Comparison of ENCODE assay signal across 19 cellular contexts in the genomic region with DNA sequence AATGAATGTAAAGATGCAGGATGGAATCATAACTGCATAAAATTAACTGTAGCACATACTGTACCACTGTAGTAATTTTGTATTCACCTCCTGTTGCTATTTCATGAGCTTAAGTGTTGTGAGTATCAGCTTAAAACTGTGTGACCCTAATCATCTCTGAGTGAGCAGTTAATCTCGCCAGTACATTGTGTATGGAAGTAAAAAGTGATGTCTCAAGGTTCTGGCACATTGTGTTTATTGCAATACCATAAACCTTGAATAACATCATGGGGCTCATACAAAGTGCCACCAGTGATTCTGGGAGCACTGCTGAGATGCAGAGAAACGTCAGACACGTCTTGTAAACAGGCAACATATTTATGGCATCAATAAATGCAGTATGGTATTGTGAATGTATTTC.
DNase-seq lines count a peak whose midpoint lies in the region; ATAC-seq and TF ChIP-seq lines count a peak whose summit lies in the region.
"Had no signal": no experiment of that assay in that cellular context is flagged by ENCODE, and none has a peak within 500 bp of the region (broad histone marks: within the 10 kb centered on the region; RNA-seq: fewer than 3 reads in every experiment).

No MANE protein-coding gene starts in this region.

- 0 out of 2 replicates have a peak overlapping the region, but pooled peaks have one; percentile 32 for H3K14ac ChIP-seq in IMR-90 (replicated peaks; ENCODE audit: low read depth, low read length)

- no peak for TF ChIP-seq POLR2A in IMR-90 (IDR thresholded peaks at IDR 0.05; ENCODE audit: low read depth, low read length)

- WGBS in IMR-90 (ENCODE audit: extremely low coverage in 2 of 2, insufficient read length in 1 of 2), 2 experiments: no CpG with 5 or more reads among the region's 3 CpGs
- WGBS in hepatocyte (ENCODE audit: low lambda C conversion rate, missing lambda C conversion rate): 66% methylated on average over 3 of the region's 3 CpGs
- WGBS in smooth muscle cell (ENCODE audit: low lambda C conversion rate): 70% methylated on average over 3 of the region's 3 CpGs

- no peak overlapping the region for H3K27ac Mint-ChIP-seq in T-cell
- H3K27ac Mint-ChIP-seq: CD4-positive, alpha-beta T cell; H9; IgD-negative memory B cell had no signal

- H4K91ac ChIP-seq in IMR-90 (ENCODE audit: insufficient read depth, low read depth, low read length): no peak overlapping the region

- H3K9me3 ChIP-seq in IMR-90 (ENCODE audit: control insufficient read depth, insufficient read depth, low read length) (no peaks in the 10 kb centered on the region), hepatocyte (ENCODE audit: low read depth) (no peaks in the 10 kb centered on the region), smooth muscle cell (replicated peaks; ENCODE audit: low read depth) (no peaks in the 10 kb centered on the region)
- H3K9me3 ChIP-seq: BE2C had no signal

- H4K5ac ChIP-seq in IMR-90 (ENCODE audit: low read depth, low read length): no peak overlapping the region

- H3K27ac ChIP-seq in IMR-90 (ENCODE audit: insufficient read depth, low read length): no peak overlapping the region
- peak overlapping the region; percentile 33 for H3K27ac ChIP-seq in hepatocyte
- no peak overlapping the region for H3K27ac ChIP-seq in smooth muscle cell (ENCODE audit: low read depth)
- H3K27ac ChIP-seq: C4-2B had no signal

- peak overlapping the region; percentile 69; the same call in 1 of the 2 replicates for H2AK5ac ChIP-seq in IMR-90 (ENCODE audit: low read depth, low read length)

- peaks cover 2% of the 10 kb centered on the region for H3K9me1 ChIP-seq in IMR-90 (ENCODE audit: insufficient read depth, low read length)

- no peak overlapping the region for H2AFZ ChIP-seq in IMR-90 (replicated peaks; ENCODE audit: low read length, poor library complexity)
- H2AFZ ChIP-seq in hepatocyte: no peak overlapping the region
- peak overlapping the region; percentile 89 for H2AFZ ChIP-seq in smooth muscle cell (ENCODE audit: low read depth)

- H3K36me3 Mint-ChIP-seq in T-cell: no peaks in the 10 kb centered on the region
- H3K36me3 Mint-ChIP-seq: IgD-negative memory B cell had no signal

- TF ChIP-seq CTCF in IMR-90 (conservative IDR thresholded peaks at IDR 0.05; ENCODE audit: low read depth, low read length): no peak
- no peak for TF ChIP-seq CTCF in hepatocyte (IDR thresholded peaks at IDR 0.05; ENCODE audit: poor library complexity)
- no peak for TF ChIP-seq CTCF in smooth muscle cell (IDR thresholded peaks at IDR 0.05; ENCODE audit: borderline replicate concordance, insufficient read depth, poor library complexity, severe bottlenecking)

- CTCF ChIA-PET in IMR-90 (lab: Yijun Ruan, JAX) (no interaction called here), T-cell (lab: Charles Lee) (interaction anchor here in 1 of 2 donors (0.6 kb wide), 1 partner anchor 37 kb away, joined by 3 read pairs; no protein-coding TSS in a partner anchor)

- H3K4me3 Mint-ChIP-seq in T-cell: no peak overlapping the region
- H3K4me3 Mint-ChIP-seq: CD4-positive, alpha-beta T cell; H9; IgD-negative memory B cell had no signal

- no peak overlapping the region for H3K18ac ChIP-seq in IMR-90 (ENCODE audit: low read depth, low read length)

- H2BK120ac ChIP-seq in IMR-90 (ENCODE audit: low read depth, low read length): peak overlapping the region; percentile 47; the same call in 1 of the 2 replicates

- H3K27me3 ChIP-seq in IMR-90 (ENCODE audit: control insufficient read depth, insufficient read depth, low read length): no peaks in the 10 kb centered on the region
- H3K27me3 ChIP-seq in hepatocyte: no peaks in the 10 kb centered on the region
- H3K27me3 ChIP-seq in smooth muscle cell (ENCODE audit: low read depth): no peaks in the 10 kb centered on the region
- H3K27me3 ChIP-seq: BE2C had no signal

- H3K9me2 ChIP-seq in hepatocyte (replicated peaks; ENCODE audit: insufficient read depth): no peaks in the 10 kb centered on the region

- no TSS peak for BruUV-seq in IMR-90 (replicated peaks; lab: Mats Ljungman, UMichigan)

- no peaks in the 10 kb centered on the region for H3K4me1 Mint-ChIP-seq in T-cell

- POLR2A ChIA-PET in IMR-90 (lab: Charles Lee; ENCODE audit: unreplicated experiment) (no interaction called here), T-cell (lab: Charles Lee) (no interaction called here)

- H2BK5ac ChIP-seq in IMR-90 (ENCODE audit: low read depth, low read length, poor library complexity, severe bottlenecking): no peak overlapping the region

- H3K4me1 ChIP-seq in IMR-90 (ENCODE audit: control insufficient read depth, insufficient read depth, low read length) (peaks cover 9% of the 10 kb centered on the region), hepatocyte (ENCODE audit: insufficient read depth) (no peaks in the 10 kb centered on the region), smooth muscle cell (ENCODE audit: low read depth) (peaks cover 7% of the 10 kb centered on the region)
- H3K4me1 ChIP-seq: BE2C had no signal

- no peaks in the 10 kb centered on the region for H3K36me3 ChIP-seq in IMR-90 (ENCODE audit: control insufficient read depth, insufficient read depth, low read length)
- no peaks in the 10 kb centered on the region for H3K36me3 ChIP-seq in hepatocyte (replicated peaks; ENCODE audit: insufficient read depth, low read depth)
- H3K36me3 ChIP-seq in smooth muscle cell (ENCODE audit: low read depth): no peaks in the 10 kb centered on the region
- H3K36me3 ChIP-seq: BE2C had no signal

- peak overlapping the region; percentile 34; the same call in 1 of the 2 replicates for H2BK20ac ChIP-seq in IMR-90 (ENCODE audit: low read depth, low read length)

- no peaks in the 10 kb centered on the region for H3F3A ChIP-seq in smooth muscle cell (ENCODE audit: low read depth)

- H2AK9ac ChIP-seq in IMR-90 (replicated peaks; ENCODE audit: low read depth, low read length, poor library complexity): no peak overlapping the region

- no peaks in the 10 kb centered on the region for H3K9me3 Mint-ChIP-seq in T-cell
- H3K9me3 Mint-ChIP-seq: H9 had no signal

- H3K79me2 ChIP-seq in hepatocyte (no peaks in the 10 kb centered on the region), smooth muscle cell (ENCODE audit: low read depth) (no peaks in the 10 kb centered on the region)

- no peak for DNase-seq in IMR-90
- DNase-seq in amniotic epithelial cell (ENCODE audit: low read depth): peak; percentile 51
- no peak for DNase-seq in hepatocyte (ENCODE audit: low spot score)
- DNase-seq in smooth muscle cell (lab: John Stamatoyannopoulos, UW; ENCODE audit: unreplicated experiment): no peak
- no peak for DNase-seq in NCI-H2107 treated with DMSO at 0.1 percent for 48 hours (lab: John Stamatoyannopoulos, UW; ENCODE audit: unreplicated experiment)
- no peak for DNase-seq in GF-D8 (lab: John Stamatoyannopoulos, UW)
- no peak for DNase-seq in T-cell
- DNase-seq in C1 segment of cervical spinal cord (lab: John Stamatoyannopoulos, UW): no peak
- DNase-seq: ACHN; BE2C; CD4-positive, alpha-beta T cell; DMS153; DMS79; GDM1; GOT3; H9; KBM-7 had no signal

- H4K20me1 ChIP-seq in IMR-90 (ENCODE audit: insufficient read depth, low read length): no peaks in the 10 kb centered on the region
- no peaks in the 10 kb centered on the region for H4K20me1 ChIP-seq in hepatocyte (ENCODE audit: insufficient read depth, poor library complexity, severe bottlenecking)
- no peaks in the 10 kb centered on the region for H4K20me1 ChIP-seq in smooth muscle cell (ENCODE audit: low read depth)

- H3K4me3 ChIP-seq in IMR-90 (ENCODE audit: insufficient read depth, low read depth, low read length) (no peak overlapping the region), hepatocyte (no peak overlapping the region), smooth muscle cell (no peak overlapping the region)

- H3K23ac ChIP-seq in IMR-90 (ENCODE audit: low read depth, low read length): no peak overlapping the region

- H3K56ac ChIP-seq in IMR-90 (ENCODE audit: extremely low read depth, insufficient read depth, low read length): no peak overlapping the region

- H3K9ac ChIP-seq in IMR-90 (ENCODE audit: low read depth, low read length) (no peak overlapping the region), smooth muscle cell (ENCODE audit: low read depth) (no peak overlapping the region)

- 0 out of 2 replicates have a peak overlapping the region, but pooled peaks have one; percentile 53 for H3K4ac ChIP-seq in IMR-90 (ENCODE audit: low read depth, low read length)

- ATAC-seq in IMR-90 (ENCODE audit: low read depth): no peak
- no peak for ATAC-seq in T-cell (replicated peaks in 1 of 4)

- no peaks in the 10 kb centered on the region for H3K79me1 ChIP-seq in IMR-90 (ENCODE audit: low read depth in 1 of 2, low read length in 2 of 2)

- TF ChIP-seq RAD21 in IMR-90 (IDR thresholded peaks at IDR 0.05; ENCODE audit: low read length): no peak

- peak overlapping the region; percentile 73; the same call in 2 of the 3 replicates for H2BK15ac ChIP-seq in IMR-90 (ENCODE audit: low read depth, low read length)

- no peak overlapping the region for H3K4me2 ChIP-seq in IMR-90 (ENCODE audit: low read depth, low read length)
- H3K4me2 ChIP-seq in hepatocyte: no peak overlapping the region
- peak overlapping the region; percentile 67 for H3K4me2 ChIP-seq in smooth muscle cell

- peaks cover 6 to 10% of the 10 kb centered on the region in 2 donors for H3K27me3 Mint-ChIP-seq in T-cell

- in situ Hi-C loops in IMR-90 (cut with MboI; ENCODE audit: low sequenced_read_pairs): no loop called here

- no peak overlapping the region for H4K8ac ChIP-seq in IMR-90 (ENCODE audit: low read depth in 2 of 2, low read length in 2 of 2)

- intact Hi-C loops in IMR-90 (cut with micrococcal nuclease): no loop called here

- dilution Hi-C loops in IMR-90 (cut with HindIII; ENCODE audit: low sequenced_read_pairs, unreplicated experiment): no loop called here

TF ChIP-seq in IMR-90, 13 proteins besides CTCF, POLR2A, EP300 and RAD21 (continues in another document):
- TF ChIP-seq MAZ (IDR thresholded peaks at IDR 0.05; ENCODE audit: borderline replicate concordance, low read depth, low read length) (no peak), RCOR1 (IDR thresholded peaks at IDR 0.05; ENCODE audit: insufficient replicate concordance, low read length) (no peak), MAFK (IDR thresholded peaks at IDR 0.05; ENCODE audit: low read depth, low read length) (no peak), SMC3 (IDR thresholded peaks at IDR 0.05; ENCODE audit: low read depth, low read length) (no peak), FOS (IDR thresholded peaks at IDR 0.05; ENCODE audit: low read depth, low read length) (no peak)
- TF ChIP-seq, protein P1, sequence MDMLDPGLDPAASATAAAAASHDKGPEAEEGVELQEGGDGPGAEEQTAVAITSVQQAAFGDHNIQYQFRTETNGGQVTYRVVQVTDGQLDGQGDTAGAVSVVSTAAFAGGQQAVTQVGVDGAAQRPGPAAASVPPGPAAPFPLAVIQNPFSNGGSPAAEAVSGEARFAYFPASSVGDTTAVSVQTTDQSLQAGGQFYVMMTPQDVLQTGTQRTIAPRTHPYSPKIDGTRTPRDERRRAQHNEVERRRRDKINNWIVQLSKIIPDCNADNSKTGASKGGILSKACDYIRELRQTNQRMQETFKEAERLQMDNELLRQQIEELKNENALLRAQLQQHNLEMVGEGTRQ (IDR thresholded peaks at IDR 0.05; ENCODE audit: low read depth, low read length): no peak
